12 cellular contexts compared by ENCODE assay signal in the genomic region with DNA sequence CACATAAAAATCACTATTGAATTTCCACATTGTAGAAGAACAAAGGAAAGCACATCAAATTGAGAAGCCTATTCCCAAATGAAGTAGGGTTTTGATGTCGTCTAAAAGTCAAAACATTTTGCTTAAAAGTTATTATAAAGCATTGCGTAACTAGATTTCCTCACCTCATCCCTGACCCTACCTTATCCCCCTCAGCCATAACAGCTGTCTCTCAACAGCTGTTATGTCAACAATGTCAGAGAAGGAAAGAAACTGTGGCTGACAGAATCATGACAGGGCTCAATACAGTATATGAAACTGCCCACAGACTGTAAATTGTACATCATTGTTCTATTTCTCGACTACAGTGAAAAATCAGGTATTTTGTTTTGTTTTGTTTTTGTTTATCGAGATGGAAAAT.
DNase-seq lines count a peak whose midpoint lies in the region; ATAC-seq and TF ChIP-seq lines count a peak whose summit lies in the region.
"Had no signal": no experiment of that assay in that cellular context is flagged by ENCODE, and none has a peak within 500 bp of the region (broad histone marks: within the 10 kb centered on the region; RNA-seq: fewer than 3 reads in every experiment).

No MANE protein-coding gene starts in this region.

- peaks cover 23% of the 10 kb centered on the region for H3K4me1 Mint-ChIP-seq in MCF 10A (ENCODE audit: insufficient read depth, unreplicated experiment)
- H3K4me1 Mint-ChIP-seq in T-cell = no peaks in the 10 kb centered on the region
- H3K4me1 Mint-ChIP-seq: GM23338 had no signal

- H3K36me3 ChIP-seq in breast epithelium = no peaks in the 10 kb centered on the region

- no peaks in the 10 kb centered on the region for H3K36me3 Mint-ChIP-seq in MCF 10A (ENCODE audit: insufficient read depth, unreplicated experiment)
- H3K36me3 Mint-ChIP-seq in T-cell = no peaks in the 10 kb centered on the region

- no peak overlapping the region for H3K4me3 Mint-ChIP-seq in MCF 10A (ENCODE audit: unreplicated experiment)
- no peak overlapping the region for H3K4me3 Mint-ChIP-seq in T-cell
- H3K4me3 Mint-ChIP-seq: GM23338 had no signal

- H3K9me3 Mint-ChIP-seq in MCF 10A (ENCODE audit: unreplicated experiment) (peaks cover 4% of the 10 kb centered on the region), T-cell (peaks cover 0 to 5% (median 0%) of the 10 kb centered on the region in 3 donors)

- H3K4me1 ChIP-seq in breast epithelium = no peaks in the 10 kb centered on the region

- intact Hi-C loops in MCF 10A (cut with micrococcal nuclease) (no loop called here), breast epithelium (cut with DNase I; ENCODE audit: low total_unique reads) (no loop called here)

- H3K27ac Mint-ChIP-seq in MCF 10A (ENCODE audit: low read depth, unreplicated experiment) (peak overlapping the region; percentile 85), T-cell (no peak overlapping the region)
- H3K27ac Mint-ChIP-seq: GM23338 had no signal

- no peaks in the 10 kb centered on the region for H3K27me3 ChIP-seq in breast epithelium

- TF ChIP-seq POLR2A in breast epithelium (IDR thresholded peaks at IDR 0.05) = no peak

- H3K27me3 Mint-ChIP-seq in MCF 10A (ENCODE audit: insufficient read depth, unreplicated experiment) = no peaks in the 10 kb centered on the region
- H3K27me3 Mint-ChIP-seq in T-cell = peaks cover 0 to 3% of the 10 kb centered on the region in 2 donors

- TF ChIP-seq CTCF in MCF 10A (IDR thresholded peaks at IDR 0.05; ENCODE audit: unreplicated experiment) = no peak
- TF ChIP-seq CTCF in breast epithelium (IDR thresholded peaks at IDR 0.05) = no peak

- CTCF ChIA-PET in MCF 10A (lab: Yijun Ruan, JAX) (no interaction called here), T-cell (lab: Charles Lee) (no interaction called here)

- no TSS peak for BruUV-seq in MCF 10A (replicated peaks; lab: Mats Ljungman, UMichigan)

- H3K4me3 ChIP-seq in breast epithelium = no peak overlapping the region
- H3K4me3 ChIP-seq: GM23338 had no signal

- no peak overlapping the region for H3K27ac ChIP-seq in breast epithelium
- H3K27ac ChIP-seq in epithelial cell of prostate = peak overlapping the region; percentile 65
- H3K27ac ChIP-seq: RWPE1 had no signal

- POLR2A ChIA-PET in MCF 10A (lab: Yijun Ruan, JAX) = interaction anchor here (0.6 to 1.0 kb wide), 2 partner anchors 23 to 63 kb away, joined by 3 read pairs; no protein-coding TSS in a partner anchor
- POLR2A ChIA-PET in T-cell (lab: Charles Lee) = no interaction called here

- DNase-seq in MCF 10A (ENCODE audit: unreplicated experiment) (peak; percentile 18), breast epithelium (ENCODE audit: low spot score in 2 of 2) (no peak), RPMI7951 (ENCODE audit: low read depth) (peak; percentile 29), epithelial cell of prostate (ENCODE audit: low read depth, low spot score) (no peak), T-cell (no peak), mesenteric fat pad (ENCODE audit: low spot score) (no peak), NCI-H1694 treated with DMSO at 0.1 percent for 48 hours (lab: John Stamatoyannopoulos, UW) (no peak)
- DNase-seq: AML-193, DND-41, GF-D8 had no signal

- peaks cover 0 to 8% of the 10 kb centered on the region in 2 donors for H3K9me3 ChIP-seq in breast epithelium

- ATAC-seq in T-cell (replicated peaks in 1 of 4) = no peak
- ATAC-seq: GM23338 had no signal

Comparison
In these comparisons a context has a peak if more than half of its experiments do, and no peak if none do; other contexts are left out.
1. DNase-seq: peak in MCF 10A (single experiment) and RPMI7951 (single experiment); none in breast epithelium (0 of 2), epithelial cell of prostate (single experiment), T-cell (0 of 34), mesenteric fat pad (single experiment) and NCI-H1694 treated with DMSO at 0.1 percent for 48 hours (single experiment).